In genomic region chr14:50053935-50054334, GRCh38 we compare ENCODE assay signal across 17 cellular contexts.
DNase-seq lines count a peak whose midpoint lies in the region; ATAC-seq and TF ChIP-seq lines count a peak whose summit lies in the region.
"Had no signal": no experiment of that assay in that cellular context is flagged by ENCODE, and none has a peak within 500 bp of the region (broad histone marks: within the 10 kb centered on the region; RNA-seq: fewer than 3 reads in every experiment).

No MANE protein-coding gene starts in this region.

- H3K27me3 Mint-ChIP-seq in central memory CD8-positive, alpha-beta T cell = no peaks in the 10 kb centered on the region
- H3K27me3 Mint-ChIP-seq: CD4-positive, alpha-beta T cell; IgD-negative memory B cell had no signal

- H2AFZ ChIP-seq in IMR-90 (replicated peaks; ENCODE audit: low read length, poor library complexity) (no peak overlapping the region), trophoblast cell (ENCODE audit: insufficient read depth, low read length, poor library complexity) (no peak overlapping the region)

- H3K9ac ChIP-seq in IMR-90 (ENCODE audit: low read depth, low read length) = no peak overlapping the region
- no peak overlapping the region for H3K9ac ChIP-seq in trophoblast cell (ENCODE audit: low read length)

- peaks cover 2% of the 10 kb centered on the region for H3K79me2 ChIP-seq in trophoblast cell (ENCODE audit: control insufficient read depth, insufficient read depth, low read length, poor library complexity)

- POLR2A ChIA-PET in IMR-90 (lab: Charles Lee; ENCODE audit: unreplicated experiment) (no interaction called here), GM10248 (lab: Yijun Ruan, JAX) (interaction anchor here (0.6 kb wide), 1 partner anchor 171 kb away, joined by 4 read pairs; no protein-coding TSS in a partner anchor)

- H3K9me3 Mint-ChIP-seq in central memory CD8-positive, alpha-beta T cell = no peaks in the 10 kb centered on the region
- H3K9me3 Mint-ChIP-seq: CD4-positive, alpha-beta T cell; IgD-negative memory B cell had no signal

- H2BK120ac ChIP-seq in IMR-90 (ENCODE audit: low read depth, low read length) (no peak overlapping the region), trophoblast cell (ENCODE audit: insufficient read depth, low read length, poor library complexity) (no peak overlapping the region)

- no peak overlapping the region for H4K5ac ChIP-seq in IMR-90 (ENCODE audit: low read depth, low read length)

- no peaks in the 10 kb centered on the region for H4K20me1 ChIP-seq in IMR-90 (ENCODE audit: insufficient read depth, low read length)

- no peak overlapping the region for H3K4me3 Mint-ChIP-seq in central memory CD8-positive, alpha-beta T cell
- H3K4me3 Mint-ChIP-seq: CD4-positive, alpha-beta T cell; IgD-negative memory B cell had no signal

- no peak overlapping the region for H2AK5ac ChIP-seq in IMR-90 (ENCODE audit: low read depth, low read length)
- H2AK5ac ChIP-seq in trophoblast cell (ENCODE audit: low read length) = peak overlapping the region; percentile 49

- H4K12ac ChIP-seq in trophoblast cell (ENCODE audit: low read depth, low read length) = no peak overlapping the region

- no peak overlapping the region for H3K56ac ChIP-seq in IMR-90 (ENCODE audit: extremely low read depth, insufficient read depth, low read length)

- H3K4me1 Mint-ChIP-seq in central memory CD8-positive, alpha-beta T cell = peaks cover 36% of the 10 kb centered on the region

- CTCF ChIA-PET in IMR-90 (lab: Yijun Ruan, JAX) (interaction anchor here (0.9 kb wide), 1 partner anchor 16 kb away, joined by 3 read pairs; no protein-coding TSS in a partner anchor), GM10248 (lab: Yijun Ruan, JAX) (interaction anchor here (0.9 to 1.0 kb wide), 2 partner anchors 18 to 55 kb away, joined by 3 read pairs; no protein-coding TSS in a partner anchor)

- no peak overlapping the region for H2AK9ac ChIP-seq in IMR-90 (replicated peaks; ENCODE audit: low read depth, low read length, poor library complexity)

- ATAC-seq in heart right ventricle (no peak), IMR-90 (ENCODE audit: low read depth) (no peak)
- no peak for ATAC-seq in central memory CD8-positive, alpha-beta T cell (replicated peaks; ENCODE audit: extremely low read depth, poor library complexity, severe bottlenecking)
- ATAC-seq: HCT116 had no signal

- H2BK15ac ChIP-seq in IMR-90 (ENCODE audit: low read depth, low read length) = no peak overlapping the region

- no peak for TF ChIP-seq RAD21 in IMR-90 (IDR thresholded peaks at IDR 0.05; ENCODE audit: low read length)

- H3K4ac ChIP-seq in IMR-90 (ENCODE audit: low read depth, low read length) (peak overlapping the region; percentile 6; the same call in 1 of the 2 replicates), trophoblast cell (ENCODE audit: low read depth, low read length) (no peak overlapping the region)

- no peak for TF ChIP-seq POLR2A in IMR-90 (IDR thresholded peaks at IDR 0.05; ENCODE audit: low read depth, low read length)

- DNase-seq in cardiac septum (ENCODE audit: low spot score) = peak; percentile 6
- no peak for DNase-seq in heart right ventricle
- no peak for DNase-seq in IMR-90
- DNase-seq in central memory CD8-positive, alpha-beta T cell (ENCODE audit: low spot score in 2 of 2) = no peak
- DNase-seq in trophoblast cell = no peak
- DNase-seq in activated CD8-positive, alpha-beta memory T cell treated with anti-CD3 and anti-CD28 coated beads, Interleukin-2, amount 50 U/mL, for 48 hours = no peak
- no peak for DNase-seq in GM10248 (ENCODE audit: extremely low spot score)
- no peak for DNase-seq in activated CD8-positive, alpha-beta memory T cell treated with anti-CD3 and anti-CD28 coated beads for 24 hours
- DNase-seq: ACHN; BE2C; C1 segment of cervical spinal cord; Caco-2; CD4-positive, alpha-beta T cell; GOT3; H7 had no signal

- H3K27ac Mint-ChIP-seq in central memory CD8-positive, alpha-beta T cell (ENCODE audit: low read depth) = peak overlapping the region; percentile 8
- H3K27ac Mint-ChIP-seq: CD4-positive, alpha-beta T cell; IgD-negative memory B cell had no signal

- H2BK12ac ChIP-seq in trophoblast cell (ENCODE audit: low read length) = peak overlapping the region; percentile 56

- H3K27ac ChIP-seq in heart right ventricle (no peak overlapping the region), IMR-90 (ENCODE audit: insufficient read depth, low read length) (no peak overlapping the region), trophoblast cell (ENCODE audit: low read depth, low read length) (no peak overlapping the region)

- 87 to 89% methylated on average over 2 of the region's 2 CpGs for WGBS in heart right ventricle, 2 donors
- no CpG with 5 or more reads among the region's 2 CpGs for WGBS in IMR-90 (ENCODE audit: extremely low coverage in 2 of 2, insufficient read length in 1 of 2), 2 experiments
- no CpG with 5 or more reads among the region's 2 CpGs for WGBS in trophoblast cell (ENCODE audit: extremely low coverage, insufficient coverage, insufficient read length)

- H3K18ac ChIP-seq in IMR-90 (ENCODE audit: low read depth, low read length) (no peak overlapping the region), trophoblast cell (ENCODE audit: low read length) (no peak overlapping the region)

- H4K91ac ChIP-seq in IMR-90 (ENCODE audit: insufficient read depth, low read depth, low read length) = no peak overlapping the region
- H4K91ac ChIP-seq in trophoblast cell (ENCODE audit: low read depth, low read length) = peak overlapping the region; percentile 39

- BruUV-seq in IMR-90 (replicated peaks; lab: Mats Ljungman, UMichigan) = no TSS peak

- in situ Hi-C loops in IMR-90 (cut with MboI; ENCODE audit: low sequenced_read_pairs) = no loop called here

- intact Hi-C loops in cardiac septum (cut with DNase I) (no loop called here), heart right ventricle (cut with DNase I) (no loop called here), IMR-90 (cut with micrococcal nuclease) (no loop called here)

- H3K9me1 ChIP-seq in IMR-90 (ENCODE audit: insufficient read depth, low read length) = peaks cover 6% of the 10 kb centered on the region; the same call in 1 of the 2 replicates

- H3K4me1 ChIP-seq in heart right ventricle (peaks cover 0 to 27% (median 3%) of the 10 kb centered on the region in 9 donors), IMR-90 (ENCODE audit: control insufficient read depth, insufficient read depth, low read length) (no peaks in the 10 kb centered on the region), trophoblast cell (ENCODE audit: control insufficient read depth in 1 of 2, insufficient read depth in 2 of 2, low read length in 2 of 2) (peaks cover 18 to 24% of the 10 kb centered on the region in 2 experiments)

- H3K27me3 ChIP-seq in heart right ventricle (no peaks in the 10 kb centered on the region), IMR-90 (ENCODE audit: control insufficient read depth, insufficient read depth, low read length) (no peaks in the 10 kb centered on the region), trophoblast cell (ENCODE audit: insufficient read depth, low read length) (no peaks in the 10 kb centered on the region)
- H3K27me3 ChIP-seq: BE2C had no signal

- H3K14ac ChIP-seq in IMR-90 (replicated peaks; ENCODE audit: low read depth, low read length) (no peak overlapping the region), trophoblast cell (ENCODE audit: low read length) (no peak overlapping the region)

- no peak overlapping the region for H3K4me3 ChIP-seq in heart right ventricle
- no peak overlapping the region for H3K4me3 ChIP-seq in IMR-90 (ENCODE audit: insufficient read depth, low read depth, low read length)
- H3K4me3 ChIP-seq in trophoblast cell (ENCODE audit: low read depth, low read length) = no peak overlapping the region

- H3K79me1 ChIP-seq in IMR-90 (ENCODE audit: low read depth in 1 of 2, low read length in 2 of 2) (no peaks in the 10 kb centered on the region), trophoblast cell (ENCODE audit: low read length) (peaks cover 24% of the 10 kb centered on the region)

- H3K23ac ChIP-seq in IMR-90 (ENCODE audit: low read depth, low read length) (peak overlapping the region; percentile 17; the same call in 1 of the 2 replicates), trophoblast cell (ENCODE audit: low read length) (no peak overlapping the region)

- peaks cover 6% of the 10 kb centered on the region for H3K36me3 Mint-ChIP-seq in central memory CD8-positive, alpha-beta T cell (ENCODE audit: insufficient read depth)

- H3K4me2 ChIP-seq in IMR-90 (ENCODE audit: low read depth, low read length) (no peak overlapping the region), trophoblast cell (ENCODE audit: low read length) (no peak overlapping the region)

- H3K9me3 ChIP-seq in heart right ventricle = no peaks in the 10 kb centered on the region
- no peaks in the 10 kb centered on the region for H3K9me3 ChIP-seq in IMR-90 (ENCODE audit: control insufficient read depth, insufficient read depth, low read length)
- peaks cover 2% of the 10 kb centered on the region for H3K9me3 ChIP-seq in trophoblast cell (ENCODE audit: insufficient read depth, low read depth, low read length)
- H3K9me3 ChIP-seq: BE2C, Caco-2 had no signal

- TF ChIP-seq CTCF in heart right ventricle (IDR thresholded peaks at IDR 0.05) (no peak), IMR-90 (conservative IDR thresholded peaks at IDR 0.05; ENCODE audit: low read depth, low read length) (no peak), GM10248 (IDR thresholded peaks at IDR 0.05; ENCODE audit: control extremely low read depth, extremely low read depth, low read depth, missing control alignments) (no peak)

- dilution Hi-C loops in IMR-90 (cut with HindIII; ENCODE audit: low sequenced_read_pairs, unreplicated experiment) = no loop called here

- H2BK5ac ChIP-seq in IMR-90 (ENCODE audit: low read depth, low read length, poor library complexity, severe bottlenecking) (no peak overlapping the region), trophoblast cell (ENCODE audit: low read depth, low read length, poor library complexity) (no peak overlapping the region)

- no peak overlapping the region for H4K8ac ChIP-seq in IMR-90 (ENCODE audit: low read depth in 2 of 2, low read length in 2 of 2)
- peak overlapping the region; percentile 6 for H4K8ac ChIP-seq in trophoblast cell (ENCODE audit: low read depth, low read length)

- H3K36me3 ChIP-seq in heart right ventricle (no peaks in the 10 kb centered on the region), IMR-90 (ENCODE audit: control insufficient read depth, insufficient read depth, low read length) (no peaks in the 10 kb centered on the region), trophoblast cell (ENCODE audit: control insufficient read depth in 1 of 2, insufficient read depth in 2 of 2, low read length in 2 of 2) (no peaks in the 10 kb centered on the region)
- H3K36me3 ChIP-seq: BE2C had no signal

- H2BK20ac ChIP-seq in IMR-90 (ENCODE audit: low read depth, low read length) = no peak overlapping the region

TF ChIP-seq in IMR-90, 13 proteins besides CTCF, POLR2A, EP300 and RAD21 (continues in another document):
- no peak for TF ChIP-seq RCOR1 (IDR thresholded peaks at IDR 0.05; ENCODE audit: insufficient replicate concordance, low read length)
- TF ChIP-seq NFE2L2 (IDR thresholded peaks at IDR 0.05; ENCODE audit: low read depth, low read length) = no peak
- no peak for TF ChIP-seq SMC3 (IDR thresholded peaks at IDR 0.05; ENCODE audit: low read depth, low read length)
- no peak for TF ChIP-seq CEBPB (IDR thresholded peaks at IDR 0.05; ENCODE audit: low read depth, low read length)
- no peak for TF ChIP-seq BHLHE40 (IDR thresholded peaks at IDR 0.05; ENCODE audit: low read depth, low read length)
- TF ChIP-seq MXI1 (IDR thresholded peaks at IDR 0.05; ENCODE audit: borderline replicate concordance, low read depth, low read length) = no peak
